Comparison of ENCODE assay signal across 19 cellular contexts in genomic region chr18:23183356-23184150, GRCh38. TPM values are rescaled to one million over a fixed set of nuclear protein-coding genes. Genes with fewer than 3 reads are reported as not detected.
DNase-seq lines count a peak whose midpoint lies in the region; ATAC-seq and TF ChIP-seq lines count a peak whose summit lies in the region.
"Had no signal": no experiment of that assay in that cellular context is flagged by ENCODE, and none has a peak within 500 bp of the region (broad histone marks: within the 10 kb centered on the region; RNA-seq: fewer than 3 reads in every experiment).

No MANE protein-coding gene starts in this region.

- H3K4me3 Mint-ChIP-seq in stimulated activated naive CD8-positive, alpha-beta T cell treated with anti-CD3 and anti-CD28 coated beads, Interleukin-15, amount 100 ng/mL, for 72 hours, result no peak overlapping the region
- no peak overlapping the region for H3K4me3 Mint-ChIP-seq in mesothelial cell of epicardium
- H3K4me3 Mint-ChIP-seq in CD8-positive, alpha-beta memory T cell, result no peak overlapping the region
- H3K4me3 Mint-ChIP-seq: brain; stimulated activated naive B cell treated with anti-CD40 and anti-IgM and Interleukin-4, amounts not matched to agents 10 μg/mL and 1 μg/mL and 100 μg/mL, for 72 hours had no signal

- TF ChIP-seq POLR2A in prostate gland (IDR thresholded peaks at IDR 0.05) (no peak), body of pancreas (IDR thresholded peaks at IDR 0.05) (no peak)

- POLR2A ChIA-PET in CD8-positive, alpha-beta memory T cell (lab: Charles Lee), result no interaction called here

- WGBS in prostate gland, result 64% methylated on average over 10 of the region's 10 CpGs
- 89 to 94% methylated on average over 10 of the region's 10 CpGs for WGBS in body of pancreas, 2 donors

- no peaks in the 10 kb centered on the region for H3K9me3 ChIP-seq in prostate gland
- H3K9me3 ChIP-seq in CD8-positive, alpha-beta memory T cell (ENCODE audit: low read length), result no peaks in the 10 kb centered on the region
- H3K9me3 ChIP-seq in body of pancreas, result no peaks in the 10 kb centered on the region
- H3K9me3 ChIP-seq: upper lobe of left lung had no signal

- H3K4me3 ChIP-seq in cardiac fibroblast (replicated peaks in 1 of 2; ENCODE audit: low read depth in 2 of 2, low read length in 2 of 2), result no peak overlapping the region
- H3K4me3 ChIP-seq in prostate gland, result no peak overlapping the region
- no peak overlapping the region for H3K4me3 ChIP-seq in CD8-positive, alpha-beta memory T cell (ENCODE audit: low read length)
- no peak overlapping the region for H3K4me3 ChIP-seq in body of pancreas
- H3K4me3 ChIP-seq: upper lobe of left lung had no signal

- no peak overlapping the region for H3K27ac ChIP-seq in prostate gland
- no peak overlapping the region for H3K27ac ChIP-seq in CD8-positive, alpha-beta memory T cell (ENCODE audit: low read depth, low read length)
- no peak overlapping the region for H3K27ac ChIP-seq in body of pancreas
- H3K27ac ChIP-seq: upper lobe of left lung had no signal

- no peaks in the 10 kb centered on the region for H3K27me3 Mint-ChIP-seq in stimulated activated naive CD8-positive, alpha-beta T cell treated with anti-CD3 and anti-CD28 coated beads, Interleukin-15, amount 100 ng/mL, for 72 hours
- no peaks in the 10 kb centered on the region for H3K27me3 Mint-ChIP-seq in mesothelial cell of epicardium (ENCODE audit: low read depth)
- peaks cover 1 to 5% of the 10 kb centered on the region in 2 donors for H3K27me3 Mint-ChIP-seq in CD8-positive, alpha-beta memory T cell
- H3K27me3 Mint-ChIP-seq: brain; stimulated activated naive B cell treated with anti-CD40 and anti-IgM and Interleukin-4, amounts not matched to agents 10 μg/mL and 1 μg/mL and 100 μg/mL, for 72 hours had no signal

- H3K27me3 ChIP-seq in prostate gland (replicated peaks; ENCODE audit: insufficient read depth) (no peaks in the 10 kb centered on the region), body of pancreas (no peaks in the 10 kb centered on the region)
- no peaks in the 10 kb centered on the region for H3K27me3 ChIP-seq in CD8-positive, alpha-beta memory T cell (ENCODE audit: insufficient read depth, low read length, poor library complexity, severe bottlenecking)
- H3K27me3 ChIP-seq: upper lobe of left lung had no signal

- no peak for DNase-seq in stimulated activated naive CD8-positive, alpha-beta T cell treated with anti-CD3 and anti-CD28 coated beads, Interleukin-15, amount 100 ng/mL, for 72 hours
- DNase-seq in stimulated activated naive CD8-positive, alpha-beta T cell treated with anti-CD3 and anti-CD28 coated beads, Interleukin-15, Interleukin-2, amounts not matched to agents 100 U/mL and 50 U/mL, for 24 hours, result no peak
- DNase-seq in cardiac fibroblast (ENCODE audit: low read depth in 2 of 2) (peak; percentile 23 to 34), mesothelial cell of epicardium (ENCODE audit: low spot score in 2 of 2, unreplicated experiment in 2 of 2) (no peak), prostate gland (ENCODE audit: low spot score) (no peak), body of pancreas (no peak), NCI-H2171 treated with DMSO at 0.1 percent for 48 hours (lab: John Stamatoyannopoulos, UW) (no peak)
- no peak for DNase-seq in CD8-positive, alpha-beta memory T cell
- DNase-seq: activated CD4-positive, alpha-beta T cell treated with anti-CD3 and anti-CD28 coated beads for 48 hours; activated CD8-positive, alpha-beta memory T cell treated with anti-CD3 and anti-CD28 coated beads, Interleukin-2, amount 50 U/mL, for 4 hours; activated naive CD4-positive, alpha-beta T cell; left colon; NCI-H1930; NCI-H510A; stimulated activated naive B cell treated with anti-CD40 and anti-IgM and Interleukin-4, amounts not matched to agents 10 μg/mL and 1 μg/mL and 100 μg/mL, for 72 hours; T-helper 9 cell; upper lobe of left lung had no signal

- CTCF ChIA-PET in CD8-positive, alpha-beta memory T cell (lab: Charles Lee), result no interaction called here

- no peaks in the 10 kb centered on the region for H3K4me1 Mint-ChIP-seq in stimulated activated naive CD8-positive, alpha-beta T cell treated with anti-CD3 and anti-CD28 coated beads, Interleukin-15, amount 100 ng/mL, for 72 hours
- peaks cover 31% of the 10 kb centered on the region for H3K4me1 Mint-ChIP-seq in mesothelial cell of epicardium
- H3K4me1 Mint-ChIP-seq in CD8-positive, alpha-beta memory T cell, result peaks cover 3 to 5% (median 4%) of the 10 kb centered on the region in 3 donors

- H3K36me3 Mint-ChIP-seq in mesothelial cell of epicardium, result no peaks in the 10 kb centered on the region
- H3K36me3 Mint-ChIP-seq in CD8-positive, alpha-beta memory T cell, result no peaks in the 10 kb centered on the region
- H3K36me3 Mint-ChIP-seq: brain had no signal

- TF ChIP-seq CTCF in cardiac fibroblast (IDR thresholded peaks at IDR 0.05; ENCODE audit: low read depth, low read length) (no peak), mesothelial cell of epicardium (IDR thresholded peaks at IDR 0.05; ENCODE audit: unreplicated experiment) (no peak), prostate gland (IDR thresholded peaks at IDR 0.05) (no peak), body of pancreas (IDR thresholded peaks at IDR 0.05) (no peak)

- H3K27ac Mint-ChIP-seq in stimulated activated naive CD8-positive, alpha-beta T cell treated with anti-CD3 and anti-CD28 coated beads, Interleukin-15, amount 100 ng/mL, for 72 hours, result peak overlapping the region; percentile 22 to 64
- peak overlapping the region; percentile 81 for H3K27ac Mint-ChIP-seq in mesothelial cell of epicardium
- H3K27ac Mint-ChIP-seq in CD8-positive, alpha-beta memory T cell, result no peak overlapping the region
- H3K27ac Mint-ChIP-seq: stimulated activated naive B cell treated with anti-CD40 and anti-IgM and Interleukin-4, amounts not matched to agents 10 μg/mL and 1 μg/mL and 100 μg/mL, for 72 hours had no signal

- H3K9me3 Mint-ChIP-seq in stimulated activated naive CD8-positive, alpha-beta T cell treated with anti-CD3 and anti-CD28 coated beads, Interleukin-15, amount 100 ng/mL, for 72 hours, result no peaks in the 10 kb centered on the region
- H3K9me3 Mint-ChIP-seq in mesothelial cell of epicardium, result no peaks in the 10 kb centered on the region
- H3K9me3 Mint-ChIP-seq in CD8-positive, alpha-beta memory T cell, result no peaks in the 10 kb centered on the region
- H3K9me3 Mint-ChIP-seq: brain; stimulated activated naive B cell treated with anti-CD40 and anti-IgM and Interleukin-4, amounts not matched to agents 10 μg/mL and 1 μg/mL and 100 μg/mL, for 72 hours had no signal

- intact Hi-C loops in prostate gland (cut with DNase I), result no loop called here
- intact Hi-C loops in body of pancreas (cut with DNase I), result no loop called here

- ATAC-seq in stimulated activated naive CD8-positive, alpha-beta T cell treated with anti-CD3 and anti-CD28 coated beads, Interleukin-15, amount 100 ng/mL, for 72 hours, result no peak
- ATAC-seq in stimulated activated naive CD8-positive, alpha-beta T cell treated with anti-CD3 and anti-CD28 coated beads, Interleukin-15, Interleukin-2, amounts not matched to agents 100 U/mL and 50 U/mL, for 24 hours, result no peak
- ATAC-seq in body of pancreas, result no peak
- ATAC-seq: HepG2; left colon; stimulated activated naive B cell treated with anti-CD40 and anti-IgM and Interleukin-4, amounts not matched to agents 10 μg/mL and 1 μg/mL and 100 μg/mL, for 72 hours had no signal

- no peaks in the 10 kb centered on the region for H3K36me3 ChIP-seq in prostate gland
- no peaks in the 10 kb centered on the region for H3K36me3 ChIP-seq in CD8-positive, alpha-beta memory T cell (ENCODE audit: insufficient read depth, low read length)
- no peaks in the 10 kb centered on the region for H3K36me3 ChIP-seq in body of pancreas (replicated peaks in 1 of 2; ENCODE audit: insufficient read depth in 1 of 2, low read depth in 2 of 2)
- H3K36me3 ChIP-seq: upper lobe of left lung had no signal

- no peaks in the 10 kb centered on the region for H3K4me1 ChIP-seq in prostate gland (replicated peaks)
- no peaks in the 10 kb centered on the region for H3K4me1 ChIP-seq in CD8-positive, alpha-beta memory T cell (ENCODE audit: insufficient read depth, low read length)
- peaks cover 10% of the 10 kb centered on the region for H3K4me1 ChIP-seq in body of pancreas

RNA-seq across cellular contexts. Expression of gene CABLES1, which starts 48.3 kb away (rescaled TPM):
- total RNA-seq in mesothelial cell of epicardium (11.3 to 12.7 TPM (median 12.0 TPM) in 3 replicates), prostate gland (10 to 100 TPM in 1 of 2 donors, 1 to 10 TPM in 1; 3.9 to 16.2 TPM), body of pancreas (10 to 100 TPM in 1 of 2 donors, 1 to 10 TPM in 1; 4.2 to 11.9 TPM)
- total RNA-seq in CD8-positive, alpha-beta memory T cell, result 1 to 10 TPM; 8.0 to 8.9 TPM
- polyA plus RNA-seq in CD8-positive, alpha-beta memory T cell, result 0.30 TPM

Comparison
In these comparisons a context has a peak if more than half of its experiments do, and no peak if none do; other contexts are left out.
1. DNase-seq: peak in cardiac fibroblast (2 of 2); none in stimulated activated naive CD8-positive, alpha-beta T cell treated with anti-CD3 and anti-CD28 coated beads, Interleukin-15, amount 100 ng/mL, for 72 hours (0 of 2), stimulated activated naive CD8-positive, alpha-beta T cell treated with anti-CD3 and anti-CD28 coated beads, Interleukin-15, Interleukin-2, amounts not matched to agents 100 U/mL and 50 U/mL, for 24 hours (single experiment), mesothelial cell of epicardium (0 of 2), prostate gland (single experiment), CD8-positive, alpha-beta memory T cell (0 of 5), body of pancreas (0 of 4) and NCI-H2171 treated with DMSO at 0.1 percent for 48 hours (single experiment).
2. H3K27ac Mint-ChIP-seq: peak in stimulated activated naive CD8-positive, alpha-beta T cell treated with anti-CD3 and anti-CD28 coated beads, Interleukin-15, amount 100 ng/mL, for 72 hours (2 of 2) and mesothelial cell of epicardium (single experiment); none in CD8-positive, alpha-beta memory T cell (0 of 8).